In the genomic region with DNA sequence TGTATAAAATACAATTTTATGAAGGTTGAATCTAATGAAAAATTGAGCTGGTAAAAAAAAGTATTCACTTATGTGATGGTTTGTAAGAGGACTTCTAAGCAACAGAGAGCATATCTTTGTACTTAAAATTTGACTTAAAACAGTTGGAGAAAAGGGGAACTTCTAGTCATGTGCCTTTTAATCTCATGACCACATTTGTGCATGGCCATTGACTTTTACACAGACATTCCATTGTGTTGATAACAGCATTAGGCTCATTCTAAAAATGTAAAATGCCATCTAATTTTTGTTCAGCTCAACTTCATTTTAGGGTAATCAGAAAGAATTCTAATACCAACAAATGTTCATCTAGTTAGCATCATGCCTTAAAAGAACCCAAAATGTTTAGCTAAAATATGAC, we compare ENCODE assay signal across 20 cellular contexts.
"Had no signal": no experiment of that assay in that cellular context is flagged by ENCODE, and none has a peak within 500 bp of the region (broad histone marks: within the 10 kb centered on the region; RNA-seq: fewer than 3 reads in every experiment).

No MANE protein-coding gene starts in this region.

- H3K4me3 ChIP-seq: colonic mucosa, dorsolateral prefrontal cortex, esophagus squamous epithelium, lower lobe of right lung, neural progenitor cell, vagina had no signal

- H3K4me1 ChIP-seq: colonic mucosa, esophagus squamous epithelium, lower lobe of right lung, vagina had no signal

- H2AFZ ChIP-seq: neural progenitor cell had no signal

- H3K9me3 ChIP-seq: colonic mucosa, esophagus squamous epithelium, lower lobe of right lung, vagina had no signal

- H3K4me2 ChIP-seq: neural progenitor cell had no signal

- H3K27me3 ChIP-seq: colonic mucosa, dorsolateral prefrontal cortex, esophagus squamous epithelium, neural progenitor cell, vagina had no signal

- DNase-seq: activated CD4-positive, alpha-beta memory T cell treated with anti-CD3 and anti-CD28 coated beads for 36 hours; activated CD4-positive, alpha-beta T cell treated with anti-CD3 and anti-CD28 coated beads for 48 hours; activated naive CD4-positive, alpha-beta T cell treated with Interleukin-2 at 50 U/mL for 16 hours; activated naive CD8-positive, alpha-beta T cell treated with anti-CD3 and anti-CD28 coated beads for 36 hours; activated T-cell treated with anti-CD3 and anti-CD28 coated beads, Interleukin-2, amount 50 U/mL, for 48 hours; colonic mucosa; dorsolateral prefrontal cortex; effector memory CD8-positive, alpha-beta T cell; esophagus squamous epithelium; kidney; lower lobe of right lung; naive thymus-derived CD8-positive, alpha-beta T cell; posterior cingulate gyrus; small intestine; stimulated activated CD4-positive, alpha-beta T cell treated with anti-CD3 and anti-CD28 coated beads, Interleukin-15, amount 100 ng/mL, for 24 hours; stimulated activated CD8-positive, alpha-beta memory T cell treated with anti-CD3 and anti-CD28 coated beads, Interleukin-4, amount 100 ng/mL, for 48 hours; stimulated activated naive B cell treated with anti-CD40 and anti-IgM and Interleukin-4, amounts not matched to agents 10 μg/mL and 1 μg/mL and 100 μg/mL, for 72 hours; trophoblast cell had no signal

- H3K36me3 ChIP-seq: colonic mucosa, esophagus squamous epithelium, lower lobe of right lung, neural progenitor cell, vagina had no signal

- H3K9ac ChIP-seq: neural progenitor cell had no signal

- H3K27ac ChIP-seq: colonic mucosa, dorsolateral prefrontal cortex, esophagus squamous epithelium, lower lobe of right lung, neural progenitor cell, vagina had no signal
